In genomic region chr6:33570806-33571636, GRCh38 we compare ENCODE assay signal across 1 cellular context.
TF ChIP-seq lines count a peak whose summit lies in the region.

No MANE protein-coding gene starts in this region.

TF ChIP-seq in HCT116, 20 proteins besides CTCF, POLR2A, EP300 and RAD21 (continued from another document):
- TF ChIP-seq MAX (IDR thresholded peaks at IDR 0.05): peak; percentile 84; the same call in 1 of the 2 replicates
- no peak for TF ChIP-seq CBX3 (IDR thresholded peaks at IDR 0.05; ENCODE audit: low read depth)
- TF ChIP-seq EGR1 (IDR thresholded peaks at IDR 0.05; ENCODE audit: low read depth): peak; percentile 71
